15 cellular contexts compared by ENCODE assay signal in the genomic region with DNA sequence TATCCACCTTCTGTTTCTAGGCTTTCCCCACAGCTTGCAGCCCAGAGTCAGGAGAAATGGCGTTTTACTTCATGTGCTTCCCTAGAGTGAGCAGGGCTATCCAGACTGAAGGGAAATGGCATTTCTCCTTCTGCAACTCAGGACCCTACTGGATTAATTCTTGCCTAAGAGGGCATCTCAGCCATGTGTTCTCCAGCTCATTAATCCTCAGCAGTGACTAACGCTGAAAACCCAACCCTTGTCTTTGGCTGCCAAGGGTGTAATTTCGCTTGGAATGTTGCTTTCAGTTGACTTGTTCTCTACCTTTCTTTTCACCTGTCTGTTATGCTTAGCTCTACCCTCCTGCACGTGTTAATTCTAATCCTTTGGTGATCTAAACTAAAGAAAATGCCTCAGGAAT. TPM values are rescaled to one million over a fixed set of nuclear protein-coding genes. Genes with fewer than 3 reads are reported as not detected.
DNase-seq lines count a peak whose midpoint lies in the region; ATAC-seq, FAIRE-seq and TF ChIP-seq lines count a peak whose summit lies in the region.
"Had no signal": no experiment of that assay in that cellular context is flagged by ENCODE, and none has a peak within 500 bp of the region (broad histone marks: within the 10 kb centered on the region; RNA-seq: fewer than 3 reads in every experiment).

No MANE protein-coding gene starts in this region.

- FAIRE-seq in keratinocyte (lab: Jason Lieb, UNC) = peak; percentile 98
- FAIRE-seq: A204.1, H1 had no signal

- no peaks in the 10 kb centered on the region for H3K79me2 ChIP-seq in keratinocyte (ENCODE audit: control insufficient read depth, insufficient read depth, low read length)

- no peak for TF ChIP-seq POLR2A in breast epithelium (IDR thresholded peaks at IDR 0.05)

- no peaks in the 10 kb centered on the region for H3K36me3 ChIP-seq in breast epithelium
- no peaks in the 10 kb centered on the region for H3K36me3 ChIP-seq in brain microvascular endothelial cell (replicated peaks)
- H3K36me3 ChIP-seq in keratinocyte (ENCODE audit: control insufficient read depth in 2 of 2, extremely low read depth in 1 of 2, insufficient read depth in 2 of 2, low read length in 2 of 2) = no peaks in the 10 kb centered on the region
- H3K36me3 ChIP-seq: transverse colon had no signal

- no peaks in the 10 kb centered on the region for H3K36me3 Mint-ChIP-seq in MCF 10A (ENCODE audit: insufficient read depth, unreplicated experiment)

- H3K27me3 ChIP-seq in breast epithelium (no peaks in the 10 kb centered on the region), brain microvascular endothelial cell (replicated peaks) (no peaks in the 10 kb centered on the region), keratinocyte (ENCODE audit: control insufficient read depth, extremely low read depth, insufficient read depth, low read length) (no peaks in the 10 kb centered on the region)

- H3K4me3 ChIP-seq in breast epithelium (no peak overlapping the region), brain microvascular endothelial cell (ENCODE audit: low read depth, low read length) (no peak overlapping the region), keratinocyte (ENCODE audit: control insufficient read depth in 2 of 3, extremely low read depth in 1 of 3, insufficient read depth in 2 of 3, low read depth in 1 of 3, low read length in 3 of 3) (no peak overlapping the region)
- H3K4me3 ChIP-seq: transverse colon had no signal

- H3K9me1 ChIP-seq in keratinocyte (ENCODE audit: control insufficient read depth, extremely low read depth, insufficient read depth, low read length) = no peaks in the 10 kb centered on the region

- H3K4me3 Mint-ChIP-seq in MCF 10A (ENCODE audit: unreplicated experiment) = peak overlapping the region; percentile 7
- H3K4me3 Mint-ChIP-seq: activated T-helper 1 cell treated with anti-CD3 and anti-CD28 coated beads, Interleukin-12 subunit alpha, Interleukin-12 subunit beta, Interleukin-2, Interleukin-4 antibody, amounts not matched to agents 30 ng/mL and 10 ng/mL and 1 ng/mL, durations not matched to agents 14 hours and 24 hours and 36 hours had no signal

- ATAC-seq in Right ventricle myocardium superior (ENCODE audit: poor library complexity) (no peak), left colon (no peak), HG03025 (IDR thresholded peaks at IDR 0.05; ENCODE audit: low FRiP score, unreplicated experiment) (no peak)

- dilution Hi-C loops in keratinocyte (cut with MboI; ENCODE audit: extremely low pct_ligation_motif_present, low sequenced_read_pairs) = no loop called here

- in situ Hi-C loops in brain microvascular endothelial cell (cut with HindIII; ENCODE audit: low pct_ligation_motif_present, low sequenced_read_pairs) = no loop called here

- H3K27ac Mint-ChIP-seq in MCF 10A (ENCODE audit: low read depth, unreplicated experiment) = peak overlapping the region; percentile 66
- H3K27ac Mint-ChIP-seq: activated T-helper 1 cell treated with anti-CD3 and anti-CD28 coated beads, Interleukin-12 subunit alpha, Interleukin-12 subunit beta, Interleukin-2, Interleukin-4 antibody, amounts not matched to agents 30 ng/mL and 10 ng/mL and 1 ng/mL, durations not matched to agents 14 hours and 24 hours and 36 hours had no signal

- no peaks in the 10 kb centered on the region for H3K27me3 Mint-ChIP-seq in MCF 10A (ENCODE audit: insufficient read depth, unreplicated experiment)

- no peaks in the 10 kb centered on the region for H3K9me3 Mint-ChIP-seq in MCF 10A (ENCODE audit: unreplicated experiment)
- H3K9me3 Mint-ChIP-seq: activated T-helper 1 cell treated with anti-CD3 and anti-CD28 coated beads, Interleukin-12 subunit alpha, Interleukin-12 subunit beta, Interleukin-2, Interleukin-4 antibody, amounts not matched to agents 30 ng/mL and 10 ng/mL and 1 ng/mL, durations not matched to agents 14 hours and 24 hours and 36 hours had no signal

- peak overlapping the region; percentile 50 for H3K4me2 ChIP-seq in keratinocyte (ENCODE audit: control insufficient read depth, extremely low read depth, insufficient read depth, low read depth, low read length)

- no peak overlapping the region for H2AFZ ChIP-seq in keratinocyte (ENCODE audit: control insufficient read depth, low read length)

- peak overlapping the region; percentile 42 for H3K9ac ChIP-seq in keratinocyte (ENCODE audit: control insufficient read depth, extremely low read depth, insufficient read depth, low read length)

- intact Hi-C loops in MCF 10A (cut with micrococcal nuclease) (loop anchor here (1.0 kb wide), 1 partner anchor 21 kb away; the partner anchor contains the start of gene EMP1), breast epithelium (cut with DNase I; ENCODE audit: low total_unique reads) (no loop called here), Right ventricle myocardium superior (cut with DNase I) (no loop called here), left colon (cut with DNase I, micrococcal nuclease) (no loop called here)

- no peaks in the 10 kb centered on the region for H3K9me3 ChIP-seq in breast epithelium
- no peaks in the 10 kb centered on the region for H3K9me3 ChIP-seq in keratinocyte (ENCODE audit: control insufficient read depth, low read depth, low read length)
- H3K9me3 ChIP-seq: transverse colon had no signal

- H3K4me1 ChIP-seq in breast epithelium (peaks cover 5 to 7% of the 10 kb centered on the region in 2 donors), keratinocyte (ENCODE audit: control insufficient read depth, extremely low read depth, insufficient read depth, low read length) (peaks cover 75% of the 10 kb centered on the region)

- BruUV-seq in MCF 10A (replicated peaks; lab: Mats Ljungman, UMichigan) = no TSS peak

- H4K20me1 ChIP-seq in keratinocyte (ENCODE audit: control insufficient read depth, extremely low read depth, insufficient read depth, low read length) = no peaks in the 10 kb centered on the region

- POLR2A ChIA-PET in MCF 10A (lab: Yijun Ruan, JAX) = interaction anchor here (0.6 to 11.1 kb wide), 16 partner anchors 11 to 396 kb away, joined by 3 to 364 read pairs (median 3); partner anchors contain the start of genes EMP1 and GSG1

- TF ChIP-seq CTCF in MCF 10A (IDR thresholded peaks at IDR 0.05; ENCODE audit: unreplicated experiment) (no peak), breast epithelium (IDR thresholded peaks at IDR 0.05) (no peak), brain microvascular endothelial cell (IDR thresholded peaks at IDR 0.05; ENCODE audit: low read depth, low read length, missing control alignments) (no peak), keratinocyte (optimal IDR thresholded peaks at IDR 0.05 in 1 of 3, IDR thresholded peaks at IDR 0.05 in 1 of 3, conservative IDR thresholded peaks at IDR 0.05 in 1 of 3; ENCODE audit: extremely low read depth in 1 of 3, insufficient read depth in 2 of 3, low read length in 3 of 3) (no peak)

- peak overlapping the region in 1 of 2 donors; percentile 88 for H3K27ac ChIP-seq in breast epithelium
- peak overlapping the region; percentile 80 for H3K27ac ChIP-seq in brain microvascular endothelial cell
- H3K27ac ChIP-seq in keratinocyte (ENCODE audit: control insufficient read depth, insufficient read depth, low read length) = peak overlapping the region; percentile 96
- H3K27ac ChIP-seq: transverse colon had no signal

- peaks cover 60% of the 10 kb centered on the region for H3K4me1 Mint-ChIP-seq in MCF 10A (ENCODE audit: insufficient read depth, unreplicated experiment)

- DNase-seq in MCF 10A (ENCODE audit: unreplicated experiment) = peak; percentile 91
- DNase-seq in breast epithelium (ENCODE audit: low spot score in 2 of 2) = no peak
- no peak for DNase-seq in brain microvascular endothelial cell
- DNase-seq in keratinocyte (ENCODE audit: low read depth, low spot score) = no peak
- DNase-seq in mesenteric fat pad (ENCODE audit: low spot score) = no peak
- no peak for DNase-seq in Right ventricle myocardium superior
- no peak for DNase-seq in left colon
- DNase-seq: activated CD4-positive, CD25-positive, alpha-beta regulatory T cell treated with anti-CD3 and anti-CD28 coated beads, Interleukin-2, amount 50 U/mL, for 72 hours; DMS53; NCI-H2081; transverse colon had no signal

- CTCF ChIA-PET in MCF 10A (lab: Yijun Ruan, JAX) = interaction anchor here (0.6 to 2.5 kb wide), 9 partner anchors 13 to 77 kb away, joined by 3 to 9 read pairs (median 4); partner anchors contain the start of gene EMP1

RNA-seq across cellular contexts. Expression of gene EMP1, which starts 21.0 kb away (rescaled TPM):
- total RNA-seq in MCF 10A (2022) = 193 and 230 TPM in 2 replicates
- total RNA-seq in breast epithelium = 100 to 1,000 TPM; 207 to 759 (median 444) TPM
- polyA plus RNA-seq in keratinocyte = 356 to 610 TPM (median 583 TPM) in 3 replicates
- polyA plus RNA-seq in keratinocyte (2011; ENCODE audit: low read depth) = 96.0 TPM
- 120 and 273 TPM in 2 replicates for polyA plus RNA-seq in keratinocyte (2011; cell fraction: cytosol; rRNA removed)
- polyA plus RNA-seq in keratinocyte (2011; cell fraction: nucleus; rRNA removed) = 717 and 740 TPM in 2 replicates
- polyA plus RNA-seq in keratinocyte (2012; ENCODE audit: low replicate concordance) = 229 and 605 TPM in 2 replicates
- polyA minus RNA-seq in keratinocyte = 709 to 1,030 TPM (median 926 TPM) in 3 replicates
- polyA minus RNA-seq in keratinocyte (2011; cell fraction: cytosol; rRNA and poly(A)+ RNA removed) = 113 TPM
- polyA minus RNA-seq in keratinocyte (2011; cell fraction: nucleus; rRNA and poly(A)+ RNA removed) = 252 and 568 TPM in 2 replicates
- 1,519 TPM for total RNA-seq in mesenteric fat pad
- total RNA-seq in Right ventricle myocardium superior = 99.9 TPM
- total RNA-seq in left colon = 1,000 to 10,000 TPM in 1 of 2 donors, 100 to 1,000 TPM in 1; 459 to 1,135 TPM
